In the genomic region with DNA sequence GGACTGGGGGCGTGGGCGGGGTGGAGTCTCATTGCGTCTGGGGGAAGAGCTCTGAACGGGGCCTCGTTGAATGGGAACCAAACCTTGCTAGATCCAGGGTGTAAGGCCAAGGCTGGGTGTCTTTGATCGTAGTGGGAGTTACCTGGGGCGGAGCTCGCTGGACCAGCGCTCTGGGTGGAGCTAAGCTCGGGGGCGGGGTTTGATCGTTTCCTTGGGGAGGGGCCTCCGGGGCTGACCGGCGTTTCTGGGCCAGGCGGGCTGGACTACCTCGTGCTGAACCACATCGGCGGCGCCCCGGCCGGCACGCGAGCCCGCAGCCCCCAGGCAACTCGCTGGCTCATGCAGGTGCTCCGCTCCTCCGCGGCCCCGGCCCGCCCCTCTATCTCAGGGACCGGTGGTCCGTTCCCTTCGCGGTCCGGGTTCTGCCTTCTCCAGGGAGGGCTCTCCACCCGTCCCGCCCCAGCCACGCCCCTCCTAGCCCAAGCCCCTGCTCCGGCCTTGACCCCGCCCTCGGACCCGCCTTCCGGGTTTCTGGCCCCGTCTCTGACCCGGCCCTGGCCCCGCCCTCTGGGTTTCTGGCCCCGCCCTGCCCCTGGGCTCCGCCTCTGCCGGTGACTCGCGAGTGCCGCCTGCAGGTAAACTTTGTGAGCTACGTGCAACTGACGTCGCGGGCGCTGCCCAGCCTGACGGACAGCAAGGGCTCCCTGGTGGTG, we compare ENCODE assay signal across 8 cellular contexts. TPM values are rescaled to one million over a fixed set of nuclear protein-coding genes. Genes with fewer than 3 reads are reported as not detected.
DNase-seq lines count a peak whose midpoint lies in the region; ATAC-seq, FAIRE-seq and TF ChIP-seq lines count a peak whose summit lies in the region.

No MANE protein-coding gene starts in this region.

- TF ChIP-seq CTCF in A549 (IDR thresholded peaks at IDR 0.05): peak; percentile 62

- FAIRE-seq in A549 (lab: Jason Lieb, UNC): no peak

- TF ChIP-seq RAD21 in A549 (conservative IDR thresholded peaks at IDR 0.05 in 1 of 2, IDR thresholded peaks at IDR 0.05 in 1 of 2): peak; percentile 33 to 34; a peak in 2 of 5 replicates

- H3K4me3 ChIP-seq in A549: peak overlapping the region; percentile 65

- WGBS in A549 (ENCODE audit: missing lambda C conversion rate): 0% methylated on average over 6 of the region's 59 CpGs

- DNase-seq in A549 (ENCODE audit: low read depth in 1 of 2, low spot score in 1 of 2) (peak; percentile 74 to 93), NCI-H2196 treated with DMSO at 0.1 percent for 48 hours (lab: John Stamatoyannopoulos, UW; ENCODE audit: unreplicated experiment) (peak; percentile 92), left colon (peak; percentile 98 to 100)
- DNase-seq in activated CD4-positive, alpha-beta T cell treated with anti-CD3 and anti-CD28 coated beads for 24 hours (ENCODE audit: low read depth in 2 of 2): peak; percentile 100
- DNase-seq in stimulated activated CD4-positive, alpha-beta T cell treated with anti-CD3 and anti-CD28 coated beads, Interleukin-1b, Interleukin-23, amount 100 ng/mL, for 24 hours (ENCODE audit: low read depth in 4 of 4, low spot score in 1 of 4): peak; percentile 99 to 100 (median 100)

- H3K9me3 ChIP-seq in A549: no peaks in the 10 kb centered on the region

- ATAC-seq in A549: peak; percentile 57 to 77
- peak; percentile 35 for ATAC-seq in GM18861 (IDR thresholded peaks at IDR 0.05; ENCODE audit: unreplicated experiment)
- peak; percentile 45 for ATAC-seq in HG03103 (IDR thresholded peaks at IDR 0.05; ENCODE audit: low read depth, unreplicated experiment)
- peak; percentile 75 for ATAC-seq in left colon

- peak overlapping the region; percentile 70 for H3K4me2 ChIP-seq in A549

- POLR2A ChIA-PET in A549 (lab: Yijun Ruan, JAX): interaction anchor here (0.7 to 1.5 kb wide), 5 partner anchors 11 to 217 kb away, joined by 3 to 8 read pairs (median 5); a partner anchor contains a TSS

- H3K27ac ChIP-seq in A549: peak overlapping the region; percentile 82 to 90
- peak overlapping the region; percentile 54 for H3K27ac ChIP-seq in cingulate gyrus (ENCODE audit: low read depth, low read length)

- no peak for TF ChIP-seq EP300 in A549 (IDR thresholded peaks at IDR 0.05)

- intact Hi-C loops in left colon (cut with DNase I, micrococcal nuclease): no loop called here

- no peak for TF ChIP-seq POLR2A in A549 (IDR thresholded peaks at IDR 0.05; ENCODE audit: low read length)

- CTCF ChIA-PET in A549 (lab: Yijun Ruan, JAX): interaction anchor here (1.0 to 1.9 kb wide), 7 partner anchors 10 to 638 kb away, joined by 3 to 9 read pairs (median 5); no protein-coding TSS in a partner anchor

- H3K4me1 ChIP-seq in A549: peaks cover 2% of the 10 kb centered on the region; the same call in 2 of the 3 replicates

TF ChIP-seq in A549, 52 proteins besides CTCF, POLR2A, EP300 and RAD21:
- TF ChIP-seq, protein P1, sequence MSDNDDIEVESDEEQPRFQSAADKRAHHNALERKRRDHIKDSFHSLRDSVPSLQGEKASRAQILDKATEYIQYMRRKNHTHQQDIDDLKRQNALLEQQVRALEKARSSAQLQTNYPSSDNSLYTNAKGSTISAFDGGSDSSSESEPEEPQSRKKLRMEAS (IDR thresholded peaks at IDR 0.05): peak; percentile 28
- TF ChIP-seq RNF2 (IDR thresholded peaks at IDR 0.05; ENCODE audit: borderline replicate concordance, low read depth): no peak
- TF ChIP-seq HOXA7 (CRISPR knock-in tag; IDR thresholded peaks at IDR 0.05): no peak
- TF ChIP-seq KDM5A (IDR thresholded peaks at IDR 0.05): no peak
- TF ChIP-seq ZNF302 (CRISPR knock-in tag; IDR thresholded peaks at IDR 0.05): no peak
- TF ChIP-seq MYC (IDR thresholded peaks at IDR 0.05; ENCODE audit: borderline replicate concordance, low read length): 0 out of 2 replicates have a peak, but pooled peaks have one; percentile 58
- 0 out of 2 replicates have a peak, but pooled peaks have one; percentile 21 for TF ChIP-seq PHF8 (IDR thresholded peaks at IDR 0.05; ENCODE audit: borderline replicate concordance, low read depth)
- TF ChIP-seq ESRRA (IDR thresholded peaks at IDR 0.05; ENCODE audit: borderline replicate concordance, low read length): no peak
- no peak for TF ChIP-seq EHMT2 (IDR thresholded peaks at IDR 0.05; ENCODE audit: low read depth)
- TF ChIP-seq, protein P2, sequence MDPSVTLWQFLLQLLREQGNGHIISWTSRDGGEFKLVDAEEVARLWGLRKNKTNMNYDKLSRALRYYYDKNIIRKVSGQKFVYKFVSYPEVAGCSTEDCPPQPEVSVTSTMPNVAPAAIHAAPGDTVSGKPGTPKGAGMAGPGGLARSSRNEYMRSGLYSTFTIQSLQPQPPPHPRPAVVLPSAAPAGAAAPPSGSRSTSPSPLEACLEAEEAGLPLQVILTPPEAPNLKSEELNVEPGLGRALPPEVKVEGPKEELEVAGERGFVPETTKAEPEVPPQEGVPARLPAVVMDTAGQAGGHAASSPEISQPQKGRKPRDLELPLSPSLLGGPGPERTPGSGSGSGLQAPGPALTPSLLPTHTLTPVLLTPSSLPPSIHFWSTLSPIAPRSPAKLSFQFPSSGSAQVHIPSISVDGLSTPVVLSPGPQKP (IDR thresholded peaks at IDR 0.05; ENCODE audit: low read depth, low read length): no peak
- TF ChIP-seq JUNB (IDR thresholded peaks at IDR 0.05): no peak
- TF ChIP-seq HEYL (CRISPR knock-in tag; IDR thresholded peaks at IDR 0.05): no peak
- no peak for TF ChIP-seq JUN (IDR thresholded peaks at IDR 0.05)
- no peak for TF ChIP-seq CBX8 (IDR thresholded peaks at IDR 0.05)
- no peak for TF ChIP-seq FOXS1 (CRISPR knock-in tag; IDR thresholded peaks at IDR 0.05)
- no peak for TF ChIP-seq TP53 (CRISPR knock-in tag; IDR thresholded peaks at IDR 0.05)
- no peak for TF ChIP-seq FOSL2 (IDR thresholded peaks at IDR 0.05)
- TF ChIP-seq FOSL2 (CRISPR knock-in tag; IDR thresholded peaks at IDR 0.05): no peak
- no peak for TF ChIP-seq CBX2 (IDR thresholded peaks at IDR 0.05; ENCODE audit: borderline replicate concordance, low read depth)
- no peak for TF ChIP-seq ZSCAN20 (CRISPR knock-in tag; IDR thresholded peaks at IDR 0.05)
- no peak for TF ChIP-seq NPAS2 (CRISPR knock-in tag; IDR thresholded peaks at IDR 0.05; ENCODE audit: borderline replicate concordance)
- TF ChIP-seq, protein P3, sequence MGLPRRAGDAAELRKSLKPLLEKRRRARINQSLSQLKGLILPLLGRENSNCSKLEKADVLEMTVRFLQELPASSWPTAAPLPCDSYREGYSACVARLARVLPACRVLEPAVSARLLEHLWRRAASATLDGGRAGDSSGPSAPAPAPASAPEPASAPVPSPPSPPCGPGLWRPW (IDR thresholded peaks at IDR 0.05): no peak
- no peak for TF ChIP-seq HDAC2 (IDR thresholded peaks at IDR 0.05)
- no peak for TF ChIP-seq ZFP36 (IDR thresholded peaks at IDR 0.05; ENCODE audit: borderline replicate concordance, partially characterized antibody)
- TF ChIP-seq SMC3 (IDR thresholded peaks at IDR 0.05): 0 out of 3 replicates have a peak, but pooled peaks have one; percentile 27
- TF ChIP-seq KDM1A (IDR thresholded peaks at IDR 0.05; ENCODE audit: low read depth): no peak
- no peak for TF ChIP-seq SREBF2 (IDR thresholded peaks at IDR 0.05)
TF ChIP-seq in A549: peak in this region for 4.

RNA-seq across cellular contexts. Expression of a gene that starts 3.3 kb away (rescaled TPM):
- polyA plus RNA-seq in A549 (2011; rRNA removed) (329 and 368 TPM in 2 replicates), A549 (2017; fragmentation: RNase III; extraction: RNeasy Plus Mini Kit Qiagen cat#74134 plus additional on column Dnase treatment) (1,385 to 1,590 TPM (median 1,396 TPM) in 3 replicates)
- 807 and 852 TPM in 2 replicates for polyA plus RNA-seq in A549 (2012; cell fraction: cytosol; rRNA removed)
- 274 and 372 TPM in 2 replicates for polyA plus RNA-seq in A549 (2012; cell fraction: nucleus; rRNA removed)
- 160 and 210 TPM in 2 replicates for polyA minus RNA-seq in A549 (2011; rRNA and poly(A)+ RNA removed)
- total RNA-seq in left colon: 100 to 1,000 TPM; 759 to 781 TPM

RNA-seq across cellular contexts. Expression of a gene that starts 6.0 kb away (rescaled TPM):
- polyA plus RNA-seq in A549 (2011; rRNA removed): 2.5 and 2.8 TPM in 2 replicates
- 3.9 and 5.9 TPM in 2 replicates for polyA plus RNA-seq in A549 (2012; cell fraction: cytosol; rRNA removed)
- polyA plus RNA-seq in A549 (2012; cell fraction: nucleus; rRNA removed): 6.4 and 7.5 TPM in 2 replicates
- 2.7 to 4.8 TPM (median 4.8 TPM) in 3 replicates for polyA plus RNA-seq in A549 (2017; fragmentation: RNase III; extraction: RNeasy Plus Mini Kit Qiagen cat#74134 plus additional on column Dnase treatment)
- polyA minus RNA-seq in A549 (2011; rRNA and poly(A)+ RNA removed): 0.87 and 1.2 TPM in 2 replicates
- total RNA-seq in left colon: 1 to 10 TPM; 3.5 to 3.8 TPM

RNA-seq across cellular contexts. Expression of a gene that starts 6.5 kb away (rescaled TPM):
- polyA plus RNA-seq in A549 (2011; rRNA removed): 19.1 and 20.5 TPM in 2 replicates
- polyA plus RNA-seq in A549 (2012; cell fraction: cytosol; rRNA removed): 60.3 and 75.4 TPM in 2 replicates
- polyA plus RNA-seq in A549 (2012; cell fraction: nucleus; rRNA removed): 50.4 and 61.7 TPM in 2 replicates
- polyA plus RNA-seq in A549 (2017; fragmentation: RNase III; extraction: RNeasy Plus Mini Kit Qiagen cat#74134 plus additional on column Dnase treatment): 43.1 to 48.8 TPM (median 48.6 TPM) in 3 replicates
- polyA minus RNA-seq in A549 (2011; rRNA and poly(A)+ RNA removed): 9.2 and 11.4 TPM in 2 replicates
- total RNA-seq in left colon: 10 to 100 TPM; 66.3 to 83.4 TPM

RNA-seq across cellular contexts. Expression of a gene that starts 33.1 kb away (rescaled TPM):
- polyA plus RNA-seq in A549 (2011; rRNA removed): 41.2 and 42.7 TPM in 2 replicates
- 114 and 121 TPM in 2 replicates for polyA plus RNA-seq in A549 (2012; cell fraction: cytosol; rRNA removed)
- 211 and 254 TPM in 2 replicates for polyA plus RNA-seq in A549 (2012; cell fraction: nucleus; rRNA removed)
- polyA plus RNA-seq in A549 (2017; fragmentation: RNase III; extraction: RNeasy Plus Mini Kit Qiagen cat#74134 plus additional on column Dnase treatment): 65.2 to 68.9 TPM (median 66.4 TPM) in 3 replicates
- polyA minus RNA-seq in A549 (2011; rRNA and poly(A)+ RNA removed): 46.2 and 54.9 TPM in 2 replicates
- 10 to 100 TPM; 48.9 to 49.1 TPM for total RNA-seq in left colon

RNA-seq across cellular contexts. Expression of a gene that starts 33.6 kb away (rescaled TPM):
- polyA plus RNA-seq in A549 (2011; rRNA removed) (0.03 TPM in 1 of 2 replicates, not detected in the other), A549 (2017; fragmentation: RNase III; extraction: RNeasy Plus Mini Kit Qiagen cat#74134 plus additional on column Dnase treatment) (0.17 TPM in 1 of 3 replicates, not detected in the others)
- not detected in 2 replicates for polyA plus RNA-seq in A549 (2012; cell fraction: cytosol; rRNA removed)
- polyA plus RNA-seq in A549 (2012; cell fraction: nucleus; rRNA removed): not detected in 2 replicates
- polyA minus RNA-seq in A549 (2011; rRNA and poly(A)+ RNA removed): 0.08 TPM in 1 of 2 replicates, not detected in the other
- total RNA-seq in left colon: not detected

Comparison
In these comparisons a context has a peak if more than half of its experiments do, and no peak if none do; other contexts are left out.
1. Peak in every context shown above with its lines: DNase-seq, ATAC-seq, H3K4me3 ChIP-seq and H3K27ac ChIP-seq.